ENCODE assay signal across 7 cellular contexts in genomic region chr20:18240997-18241396, GRCh38.
"Had no signal": no experiment of that assay in that cellular context is flagged by ENCODE, and none has a peak within 500 bp of the region (broad histone marks: within the 10 kb centered on the region; RNA-seq: fewer than 3 reads in every experiment).

No MANE protein-coding gene starts in this region.

- H3K4me3 ChIP-seq: K562 had no signal

- H3K27ac Mint-ChIP-seq: IgD-negative memory B cell had no signal

- H3K36me3 Mint-ChIP-seq: IgD-negative memory B cell had no signal

- H3K27ac ChIP-seq: HL-60 had no signal

- ATAC-seq: HepG2, K562 had no signal

- H3K4me1 Mint-ChIP-seq: IgD-negative memory B cell had no signal

- H3K4me3 Mint-ChIP-seq: IgD-negative memory B cell had no signal

- DNase-seq: IMR-90, KBM-7, KG1 had no signal
